ENCODE assay signal across 13 cellular contexts in genomic region chr3:172982731-172983364, GRCh38.
DNase-seq lines count a peak whose midpoint lies in the region; ATAC-seq and TF ChIP-seq lines count a peak whose summit lies in the region.
"Had no signal": no experiment of that assay in that cellular context is flagged by ENCODE, and none has a peak within 500 bp of the region (broad histone marks: within the 10 kb centered on the region; RNA-seq: fewer than 3 reads in every experiment).

No MANE protein-coding gene starts in this region.

- no peak for TF ChIP-seq POLR2A in adrenal gland (IDR thresholded peaks at IDR 0.05)

- peak in 4 of 6 experiments; percentile 25 to 36 (median 31) for TF ChIP-seq CTCF in adrenal gland (IDR thresholded peaks at IDR 0.05)

- no peaks in the 10 kb centered on the region for H3K27me3 ChIP-seq in adrenal gland
- H3K27me3 ChIP-seq: esophagus squamous epithelium, spleen had no signal

- DNase-seq in EH (ENCODE audit: low read depth) (peak; percentile 4), adrenal gland (no peak), left kidney (ENCODE audit: low read depth, low spot score) (peak; percentile 6), HCEC 1CT (no peak)
- DNase-seq in Jurkat, Clone E6-1 (ENCODE audit: low read depth, low spot score): peak; percentile 3
- DNase-seq: activated B cell treated with CpG ODN at 0.5 μM for 24 hours; activated naive CD4-positive, alpha-beta T cell treated with anti-CD3 and anti-CD28 coated beads, Interleukin-2, amount 10 ng/mL, durations not matched to agents 7 days and 5 days; esophagus squamous epithelium; spleen; stimulated activated naive CD4-positive, alpha-beta T cell treated with Interleukin-2 at 50 U/mL for 16 hours had no signal

- H3K9me3 ChIP-seq in adrenal gland (replicated peaks in 1 of 3): no peaks in the 10 kb centered on the region
- H3K9me3 ChIP-seq: esophagus squamous epithelium, spleen had no signal

- H3K4me1 ChIP-seq in adrenal gland (replicated peaks in 1 of 2): no peaks in the 10 kb centered on the region
- H3K4me1 ChIP-seq: esophagus squamous epithelium, spleen had no signal

- H3K27ac ChIP-seq in adrenal gland: no peak overlapping the region
- H3K27ac ChIP-seq: esophagus squamous epithelium, spleen had no signal

- ATAC-seq in HG02973 (IDR thresholded peaks at IDR 0.05; ENCODE audit: unreplicated experiment): no peak
- no peak for ATAC-seq in GM18909 (IDR thresholded peaks at IDR 0.05; ENCODE audit: poor library complexity, unreplicated experiment)
- ATAC-seq in GM18517 (IDR thresholded peaks at IDR 0.05; ENCODE audit: unreplicated experiment): no peak

- H3K36me3 ChIP-seq in adrenal gland (replicated peaks in 1 of 2): no peaks in the 10 kb centered on the region
- H3K36me3 ChIP-seq: esophagus squamous epithelium, spleen had no signal

- 36 to 41% (median 38%) methylated on average over 3 of the region's 3 CpGs for WGBS in adrenal gland, 4 donors

- no peak overlapping the region for H3K4me3 ChIP-seq in Jurkat, Clone E6-1 (ENCODE audit: low read length)
- no peak overlapping the region for H3K4me3 ChIP-seq in adrenal gland
- H3K4me3 ChIP-seq: esophagus squamous epithelium, spleen had no signal

- intact Hi-C loops in adrenal gland (cut with DNase I): no loop called here

Comparison
In these comparisons a context has a peak if more than half of its experiments do, and no peak if none do; other contexts are left out.
1. DNase-seq: peak in EH (single experiment), Jurkat, Clone E6-1 (single experiment) and left kidney (single experiment); none in adrenal gland (0 of 7) and HCEC 1CT (single experiment).